Comparison of ENCODE assay signal across 20 cellular contexts in genomic region chr2:108240966-108241365, GRCh38. TPM values are rescaled to one million over a fixed set of nuclear protein-coding genes. Genes with fewer than 3 reads are reported as not detected.
DNase-seq lines count a peak whose midpoint lies in the region; ATAC-seq and TF ChIP-seq lines count a peak whose summit lies in the region.
"Had no signal": no experiment of that assay in that cellular context is flagged by ENCODE, and none has a peak within 500 bp of the region (broad histone marks: within the 10 kb centered on the region; RNA-seq: fewer than 3 reads in every experiment).

No MANE protein-coding gene starts in this region.

- no peaks in the 10 kb centered on the region for H3K27me3 Mint-ChIP-seq in activated CD4-positive, alpha-beta T cell treated with anti-CD3 and anti-CD28 coated beads, Interleukin-2, amount 10 ng/mL, durations not matched to agents 24 days and 14 days

- TF ChIP-seq CTCF in epithelial cell of esophagus (IDR thresholded peaks at IDR 0.05; ENCODE audit: insufficient read depth, low read depth, low read length, missing control alignments): no peak

- no peak overlapping the region for H3K27ac Mint-ChIP-seq in activated CD4-positive, alpha-beta T cell treated with anti-CD3 and anti-CD28 coated beads, Interleukin-2, amount 10 ng/mL, durations not matched to agents 24 days and 14 days
- H3K27ac Mint-ChIP-seq: CD4-positive, alpha-beta memory T cell; GM23338; HFFc6 had no signal

- in situ Hi-C loops in ACHN (cut with HindIII; ENCODE audit: low pct_ligation_motif_present, low pct_unique_long_range_greater_than_20kb, low sequenced_read_pairs): no loop called here

- no peaks in the 10 kb centered on the region for H3K36me3 Mint-ChIP-seq in activated CD4-positive, alpha-beta T cell treated with anti-CD3 and anti-CD28 coated beads, Interleukin-2, amount 10 ng/mL, durations not matched to agents 24 days and 14 days (ENCODE audit: low read depth)
- H3K36me3 Mint-ChIP-seq: CD4-positive, alpha-beta memory T cell had no signal

- no peak overlapping the region for H3K4me3 ChIP-seq in epithelial cell of esophagus (ENCODE audit: low read length)
- H3K4me3 ChIP-seq: GM23338, HAP-1 had no signal

- H3K4me1 Mint-ChIP-seq in activated CD4-positive, alpha-beta T cell treated with anti-CD3 and anti-CD28 coated beads, Interleukin-2, amount 10 ng/mL, durations not matched to agents 24 days and 14 days: no peaks in the 10 kb centered on the region
- H3K4me1 Mint-ChIP-seq: CD4-positive, alpha-beta memory T cell; GM23338 had no signal

- H3K4me3 Mint-ChIP-seq in activated CD4-positive, alpha-beta T cell treated with anti-CD3 and anti-CD28 coated beads, Interleukin-2, amount 10 ng/mL, durations not matched to agents 24 days and 14 days: no peak overlapping the region
- H3K4me3 Mint-ChIP-seq: CD4-positive, alpha-beta memory T cell; GM23338; HFFc6 had no signal

- ATAC-seq in HG02571 (IDR thresholded peaks at IDR 0.05; ENCODE audit: unreplicated experiment): no peak
- ATAC-seq: GM23338 had no signal

- peak; percentile 40 for DNase-seq in activated CD4-positive, alpha-beta T cell treated with anti-CD3 and anti-CD28 coated beads, Interleukin-2, amount 10 ng/mL, durations not matched to agents 24 days and 14 days
- DNase-seq in activated CD4-positive, alpha-beta T cell treated with anti-CD3 and anti-CD28 coated beads for 1 hour: no peak
- DNase-seq in NCI-H526 treated with DMSO at 0.1 percent for 48 hours (lab: John Stamatoyannopoulos, UW) (peak; percentile 43), epithelial cell of esophagus (ENCODE audit: low read depth) (peak; percentile 5), kidney tubule cell (ENCODE audit: low spot score) (peak; percentile 19), ACHN (no peak), AML-193 (lab: John Stamatoyannopoulos, UW) (no peak)
- DNase-seq: C1 segment of cervical spinal cord; Calu3; CD4-positive, alpha-beta memory T cell; COR-L47; DMS53; DMS79 treated with DMSO at 0.1 percent for 48 hours; GF-D8; HFFc6 had no signal

- intact Hi-C loops in activated CD4-positive, alpha-beta T cell treated with anti-CD3 and anti-CD28 coated beads, Interleukin-2, amount 10 ng/mL, durations not matched to agents 24 days and 14 days (cut with micrococcal nuclease): no loop called here

- H3K9me3 Mint-ChIP-seq in activated CD4-positive, alpha-beta T cell treated with anti-CD3 and anti-CD28 coated beads, Interleukin-2, amount 10 ng/mL, durations not matched to agents 24 days and 14 days: no peaks in the 10 kb centered on the region

RNA-seq across cellular contexts. Expression of gene SULT1C3, which starts 1.2 kb away (rescaled TPM):
- total RNA-seq in activated CD4-positive, alpha-beta T cell treated with anti-CD3 and anti-CD28 coated beads, Interleukin-2, amount 10 ng/mL, durations not matched to agents 24 days and 14 days: not detected in 2 replicates
- total RNA-seq: Calu3; CD4-positive, alpha-beta memory T cell; Daoy; G401; GM23338; HFFc6 had no signal

RNA-seq across cellular contexts. Expression of gene SULT1C2, which starts 47.7 kb away (rescaled TPM):
- not detected in 2 replicates for total RNA-seq in activated CD4-positive, alpha-beta T cell treated with anti-CD3 and anti-CD28 coated beads, Interleukin-2, amount 10 ng/mL, durations not matched to agents 24 days and 14 days
- total RNA-seq: HFFc6 had no signal

Comparison
In these comparisons a context has a peak if more than half of its experiments do, and no peak if none do; other contexts are left out.
1. DNase-seq: peak in activated CD4-positive, alpha-beta T cell treated with anti-CD3 and anti-CD28 coated beads, Interleukin-2, amount 10 ng/mL, durations not matched to agents 24 days and 14 days (single experiment), NCI-H526 treated with DMSO at 0.1 percent for 48 hours (single experiment), epithelial cell of esophagus (single experiment) and kidney tubule cell (single experiment); none in activated CD4-positive, alpha-beta T cell treated with anti-CD3 and anti-CD28 coated beads for 1 hour (single experiment), ACHN (single experiment) and AML-193 (0 of 2).